Comparison of ENCODE assay signal across 18 cellular contexts in genomic region chr9:7961076-7961475, GRCh38.
A peak's percentile ranks its signal among the peaks of the same experiment; 100 is the strongest.
DNase-seq lines count a peak whose midpoint lies in the region; ATAC-seq and TF ChIP-seq lines count a peak whose summit lies in the region.
"Had no signal": no experiment of that assay in that cellular context is flagged by ENCODE, and none has a peak within 500 bp of the region (broad histone marks: within the 10 kb centered on the region; RNA-seq: fewer than 3 reads in every experiment).

No MANE protein-coding gene starts in this region.

- no peak overlapping the region for H3K4me3 ChIP-seq in GM23338
- H3K4me3 ChIP-seq: SK-N-MC had no signal

- no peaks in the 10 kb centered on the region for H3K36me3 ChIP-seq in GM23338 (ENCODE audit: insufficient read depth)
- H3K36me3 ChIP-seq: BE2C had no signal

- H4K20me1 ChIP-seq in GM23338 (replicated peaks; ENCODE audit: insufficient read depth), result no peaks in the 10 kb centered on the region; the same call in 1 of the 2 replicates

- H3F3A ChIP-seq in GM23338 (replicated peaks; ENCODE audit: low read depth), result no peaks in the 10 kb centered on the region

- no peak overlapping the region for H3K4me2 ChIP-seq in GM23338

- no peak overlapping the region for H3K27ac Mint-ChIP-seq in GM23338
- peak overlapping the region; percentile 84 for H3K27ac Mint-ChIP-seq in nephron progenitor cell
- H3K27ac Mint-ChIP-seq: CD4-positive, alpha-beta T cell had no signal

- H3K27me3 Mint-ChIP-seq in GM23338 (ENCODE audit: insufficient read depth, low read depth, poor library complexity), result no peaks in the 10 kb centered on the region
- H3K27me3 Mint-ChIP-seq in nephron progenitor cell (ENCODE audit: low read depth, poor library complexity), result peaks cover 3% of the 10 kb centered on the region
- H3K27me3 Mint-ChIP-seq: CD4-positive, alpha-beta T cell had no signal

- ATAC-seq in GM23338, result peak; percentile 47; the same call in 2 of the 3 replicates

- no peaks in the 10 kb centered on the region for H3K9me3 Mint-ChIP-seq in GM23338
- H3K9me3 Mint-ChIP-seq in nephron progenitor cell, result no peaks in the 10 kb centered on the region
- H3K9me3 Mint-ChIP-seq: CD4-positive, alpha-beta T cell had no signal

- H3K4me1 Mint-ChIP-seq in GM23338, result peaks cover 10% of the 10 kb centered on the region; the same call in 2 of the 3 replicates
- H3K4me1 Mint-ChIP-seq in nephron progenitor cell, result peaks cover 62% of the 10 kb centered on the region

- no peaks in the 10 kb centered on the region for H3K79me2 ChIP-seq in GM23338 (replicated peaks; ENCODE audit: insufficient read depth)

- TF ChIP-seq CTCF in GM23338 (conservative IDR thresholded peaks at IDR 0.05; ENCODE audit: low read depth in 2 of 2) (no peak), nephron progenitor cell (IDR thresholded peaks at IDR 0.05) (no peak)

- H3K27me3 ChIP-seq in GM23338 (ENCODE audit: insufficient read depth), result no peaks in the 10 kb centered on the region

- H3K4me3 Mint-ChIP-seq in GM23338 (no peak overlapping the region), nephron progenitor cell (no peak overlapping the region)
- H3K4me3 Mint-ChIP-seq: CD4-positive, alpha-beta T cell had no signal

- no peak overlapping the region; the same call in 1 of the 2 replicates for H2AFZ ChIP-seq in GM23338

- DNase-seq in GM23338 (ENCODE audit: low spot score) (peak; percentile 32), NCI-H69 (lab: John Stamatoyannopoulos, UW) (peak; percentile 62), iPS DF 19.7 (ENCODE audit: low read depth, low spot score) (peak; percentile 15), nephron progenitor cell (no peak), hepatic stellate cell (ENCODE audit: low spot score) (no peak), NCI-H226 (no peak)
- no peak for DNase-seq in effector CD4-positive, alpha-beta T cell
- no peak for DNase-seq in stimulated activated CD8-positive, alpha-beta memory T cell treated with anti-CD3 and anti-CD28 coated beads, Interleukin-4, amount 100 ng/mL, for 48 hours
- DNase-seq: BE2C; Caco-2; CD4-positive, alpha-beta T cell; GDM1; KG1; NCI-H1105 treated with DMSO at 0.1 percent for 48 hours; NCI-H1694; NCI-H526; Right ventricle myocardium superior had no signal

- no peaks in the 10 kb centered on the region for H3K4me1 ChIP-seq in GM23338 (ENCODE audit: insufficient read depth)
- H3K4me1 ChIP-seq: BE2C, Caco-2 had no signal

- H3K9me2 ChIP-seq in GM23338 (ENCODE audit: insufficient read depth), result no peaks in the 10 kb centered on the region

- H3K27ac ChIP-seq in GM23338 (ENCODE audit: low read depth), result no peak overlapping the region
- H3K27ac ChIP-seq: SK-N-MC had no signal

- H3K36me3 Mint-ChIP-seq in GM23338 (ENCODE audit: low read depth) (no peaks in the 10 kb centered on the region), nephron progenitor cell (ENCODE audit: low read depth) (no peaks in the 10 kb centered on the region)

TF ChIP-seq in GM23338, 12 proteins besides CTCF, POLR2A, EP300 and RAD21 (continues in another document):
- TF ChIP-seq ETS1 (IDR thresholded peaks at IDR 0.05), result no peak
- TF ChIP-seq ZNF114 (CRISPR knock-in tag; IDR thresholded peaks at IDR 0.05), result no peak
- no peak for TF ChIP-seq JUNB (IDR thresholded peaks at IDR 0.05; ENCODE audit: unreplicated experiment)
- no peak for TF ChIP-seq CREB1 (CRISPR knock-in tag; IDR thresholded peaks at IDR 0.05; ENCODE audit: low read depth)
- TF ChIP-seq STAT1 (IDR thresholded peaks at IDR 0.05; ENCODE audit: unreplicated experiment), result no peak
- TF ChIP-seq EZH2phosphoT487 (IDR thresholded peaks at IDR 0.05; ENCODE audit: unreplicated experiment), result no peak
- no peak for TF ChIP-seq EZH2 (IDR thresholded peaks at IDR 0.05; ENCODE audit: low read depth, unreplicated experiment)
- no peak for TF ChIP-seq ZNF462 (CRISPR knock-in tag; IDR thresholded peaks at IDR 0.05)

Comparison
In these comparisons a context has a peak if more than half of its experiments do, and no peak if none do; other contexts are left out.
1. DNase-seq: peak in GM23338 (single experiment), NCI-H69 (single experiment) and iPS DF 19.7 (single experiment); none in nephron progenitor cell (single experiment), hepatic stellate cell (single experiment), effector CD4-positive, alpha-beta T cell (single experiment), NCI-H226 (single experiment) and stimulated activated CD8-positive, alpha-beta memory T cell treated with anti-CD3 and anti-CD28 coated beads, Interleukin-4, amount 100 ng/mL, for 48 hours (single experiment).